In genomic region chr3:58488962-58489361, GRCh38 we compare ENCODE assay signal across 17 cellular contexts. TPM values are rescaled to one million over a fixed set of nuclear protein-coding genes. Genes with fewer than 3 reads are reported as not detected.
A peak's percentile ranks its signal among the peaks of the same experiment; 100 is the strongest.
DNase-seq lines count a peak whose midpoint lies in the region; ATAC-seq and TF ChIP-seq lines count a peak whose summit lies in the region.
"Had no signal": no experiment of that assay in that cellular context is flagged by ENCODE, and none has a peak within 500 bp of the region (broad histone marks: within the 10 kb centered on the region; RNA-seq: fewer than 3 reads in every experiment).

No MANE protein-coding gene starts in this region.

- H3K14ac ChIP-seq in neuronal stem cell (ENCODE audit: low read length) = no peak overlapping the region

- H2BK5ac ChIP-seq in neuronal stem cell (ENCODE audit: low read length) = no peak overlapping the region

- H4K91ac ChIP-seq in neuronal stem cell (ENCODE audit: low read depth, low read length, poor library complexity) = no peak overlapping the region

- no peak overlapping the region for H2AFZ ChIP-seq in neuronal stem cell (ENCODE audit: low read length)

- no peak overlapping the region for H4K8ac ChIP-seq in neuronal stem cell (ENCODE audit: low read depth, low read length)

- H3K36me3 ChIP-seq in neuronal stem cell (replicated peaks in 1 of 2; ENCODE audit: control insufficient read depth in 2 of 2, insufficient read depth in 2 of 2, low read length in 2 of 2) (no peaks in the 10 kb centered on the region), tibial artery (no peaks in the 10 kb centered on the region)

- H2AK5ac ChIP-seq in neuronal stem cell (ENCODE audit: low read depth, low read length) = peak overlapping the region; percentile 15

- no peaks in the 10 kb centered on the region for H3K79me1 ChIP-seq in neuronal stem cell (ENCODE audit: low read depth, low read length)

- DNase-seq in ELF-1 (ENCODE audit: low read depth, low spot score) (peak; percentile 36), NCI-H146 (lab: John Stamatoyannopoulos, UW) (peak; percentile 88), neuronal stem cell (ENCODE audit: low spot score) (no peak), tibial artery (no peak), GM10266 (ENCODE audit: extremely low spot score) (no peak)
- DNase-seq: CD8-positive, alpha-beta T cell; COR-L47; DMS153; DMS79 treated with DMSO at 0.1 percent for 48 hours; EL; GDM1; GOT3; H9 had no signal

- ATAC-seq in GM21360 (IDR thresholded peaks at IDR 0.05; ENCODE audit: unreplicated experiment) = no peak
- ATAC-seq: A549; CD8-positive, alpha-beta T cell had no signal

- H2BK120ac ChIP-seq in neuronal stem cell (ENCODE audit: low read depth, low read length) = no peak overlapping the region

- H3K4me3 ChIP-seq in neuronal stem cell (ENCODE audit: low read length in 2 of 2) (no peak overlapping the region), tibial artery (no peak overlapping the region)
- H3K4me3 ChIP-seq: A549 had no signal

- peak overlapping the region; percentile 9 for H3K9ac ChIP-seq in neuronal stem cell (ENCODE audit: low read depth, low read length, poor library complexity)

- no CpG with 5 or more reads among the region's 2 CpGs for WGBS in neuronal stem cell (ENCODE audit: extremely low coverage in 2 of 2, insufficient read length in 2 of 2, insufficient replicate concordance in 1 of 2), 2 donors

- TF ChIP-seq CTCF in tibial artery (IDR thresholded peaks at IDR 0.05) (no peak), GM10266 (IDR thresholded peaks at IDR 0.05; ENCODE audit: control insufficient read depth, insufficient read depth, low read depth, missing control alignments) (no peak)

- no peak overlapping the region for H2BK15ac ChIP-seq in neuronal stem cell (ENCODE audit: low read length)

- intact Hi-C loops in tibial artery (cut with DNase I; ENCODE audit: low total_unique reads) = no loop called here

- H3K4me1 ChIP-seq in neuronal stem cell (ENCODE audit: control insufficient read depth in 2 of 2, insufficient read depth in 1 of 2, low read depth in 1 of 2, low read length in 2 of 2) (peaks cover 16% of the 10 kb centered on the region in 2 donors), tibial artery (peaks cover 0 to 30% (median 22%) of the 10 kb centered on the region in 4 donors)

- H3K9me3 ChIP-seq in neuronal stem cell (replicated peaks in 1 of 2; ENCODE audit: control insufficient read depth in 2 of 2, insufficient read depth in 1 of 2, low read depth in 1 of 2, low read length in 2 of 2) (no peaks in the 10 kb centered on the region), tibial artery (no peaks in the 10 kb centered on the region)
- H3K9me3 ChIP-seq: A549 had no signal

- no peak overlapping the region for H3K18ac ChIP-seq in neuronal stem cell (ENCODE audit: low read length)

- H3K27me3 ChIP-seq in neuronal stem cell (ENCODE audit: control insufficient read depth in 3 of 3, insufficient read depth in 3 of 3, low read depth in 1 of 3, low read length in 3 of 3) (peaks cover 0 to 6% (median 0%) of the 10 kb centered on the region in 3 experiments), tibial artery (no peaks in the 10 kb centered on the region)

- H3K4ac ChIP-seq in neuronal stem cell (ENCODE audit: low read length) = no peak overlapping the region

- H3K23ac ChIP-seq in neuronal stem cell (ENCODE audit: low read depth, low read length, poor library complexity) = no peak overlapping the region

- no peak overlapping the region for H2BK12ac ChIP-seq in neuronal stem cell (ENCODE audit: low read length)

- H3K27ac ChIP-seq in cingulate gyrus (ENCODE audit: low read depth, low read length) (peak overlapping the region; percentile 47), neuronal stem cell (replicated peaks; ENCODE audit: low read length) (no peak overlapping the region), tibial artery (no peak overlapping the region)

- H3K4me2 ChIP-seq in neuronal stem cell (ENCODE audit: insufficient read depth, low read length, poor library complexity, severe bottlenecking) = no peak overlapping the region
- H3K4me2 ChIP-seq: A549 had no signal

RNA-seq across cellular contexts. Expression of gene KCTD6, which starts 2.9 kb away (rescaled TPM):
- 31.2 TPM for polyA plus RNA-seq in neuronal stem cell (2013, experiment 1 of 2)
- 30.7 TPM for polyA plus RNA-seq in neuronal stem cell (2013, experiment 2 of 2)

RNA-seq across cellular contexts. Expression of gene ACOX2, which starts 48.0 kb away (rescaled TPM):
- 6.1 TPM for polyA plus RNA-seq in neuronal stem cell (2013, experiment 1 of 2)
- 5.8 TPM for polyA plus RNA-seq in neuronal stem cell (2013, experiment 2 of 2)
- polyA plus RNA-seq: IgD-negative memory B cell had no signal

RNA-seq across cellular contexts. Expression of gene PDHB, which starts 55.3 kb away (rescaled TPM):
- polyA plus RNA-seq in neuronal stem cell (2013, experiment 1 of 2) = 89.2 TPM
- polyA plus RNA-seq in neuronal stem cell (2013, experiment 2 of 2) = 84.7 TPM

Comparison
In these comparisons a context has a peak if more than half of its experiments do, and no peak if none do; other contexts are left out.
1. DNase-seq: peak in ELF-1 (single experiment) and NCI-H146 (single experiment); none in neuronal stem cell (single experiment), tibial artery (0 of 2) and GM10266 (single experiment).